In the genomic region with DNA sequence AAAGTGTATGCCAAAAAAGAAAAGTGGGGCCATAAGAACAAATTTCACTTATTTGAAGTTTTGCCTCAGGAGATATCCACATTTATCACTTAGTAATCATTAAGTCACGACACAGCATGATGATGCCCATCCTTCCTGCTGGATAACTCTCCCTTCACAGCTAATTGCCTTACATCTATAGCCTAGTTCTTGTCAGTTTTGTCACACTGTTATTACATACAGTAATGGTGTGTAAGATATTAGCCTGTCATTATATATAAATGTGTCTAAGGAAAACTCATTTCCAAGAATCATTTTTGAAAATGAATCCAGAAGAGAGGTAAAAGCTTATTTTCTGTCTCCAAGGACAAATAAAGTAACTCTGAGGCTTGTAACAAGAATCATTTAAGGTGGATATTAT, we compare ENCODE assay signal across 6 cellular contexts.
"Had no signal": no experiment of that assay in that cellular context is flagged by ENCODE, and none has a peak within 500 bp of the region (broad histone marks: within the 10 kb centered on the region; RNA-seq: fewer than 3 reads in every experiment).

No MANE protein-coding gene starts in this region.

- H3K4me1 Mint-ChIP-seq: IgD-negative memory B cell had no signal

- DNase-seq: IMR-90, KBM-7 had no signal

- H3K27ac ChIP-seq: HL-60 had no signal

- H3K27ac Mint-ChIP-seq: IgD-negative memory B cell had no signal

- ATAC-seq: HepG2, K562 had no signal

- H3K36me3 Mint-ChIP-seq: IgD-negative memory B cell had no signal

- H3K4me3 Mint-ChIP-seq: IgD-negative memory B cell had no signal

- H3K4me3 ChIP-seq: K562 had no signal

- H3K9me3 Mint-ChIP-seq: IgD-negative memory B cell had no signal
